13 cellular contexts compared by ENCODE assay signal in the genomic region with DNA sequence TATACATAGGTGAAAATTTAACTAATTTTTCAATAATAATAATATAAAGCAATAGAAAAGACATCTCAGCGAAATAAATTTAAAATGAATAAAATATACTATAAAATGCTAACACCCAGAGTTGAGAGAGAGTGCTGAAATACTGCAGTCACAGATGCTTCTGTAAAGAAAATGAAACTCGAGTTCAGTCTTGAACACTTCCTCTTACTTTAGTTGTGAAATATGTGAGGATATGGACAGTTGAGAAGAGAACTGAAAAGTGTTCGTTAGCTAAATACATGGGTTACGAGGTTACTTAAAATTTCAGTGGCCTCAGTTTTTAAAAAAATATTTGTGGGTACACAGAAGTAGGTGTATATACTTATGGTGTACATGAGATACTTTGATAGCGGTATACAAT.
DNase-seq lines count a peak whose midpoint lies in the region; ATAC-seq lines count a peak whose summit lies in the region.
"Had no signal": no experiment of that assay in that cellular context is flagged by ENCODE, and none has a peak within 500 bp of the region (broad histone marks: within the 10 kb centered on the region; RNA-seq: fewer than 3 reads in every experiment).

No MANE protein-coding gene starts in this region.

- ATAC-seq in GM18520 (IDR thresholded peaks at IDR 0.05; ENCODE audit: unreplicated experiment) (peak; percentile 71), GM21717 (IDR thresholded peaks at IDR 0.05; ENCODE audit: unreplicated experiment) (peak; percentile 99), HG03196 (IDR thresholded peaks at IDR 0.05; ENCODE audit: unreplicated experiment) (peak; percentile 79)
- ATAC-seq: stimulated activated naive CD8-positive, alpha-beta T cell treated with anti-CD3 and anti-CD28 coated beads, Interleukin-15, amount 100 ng/mL, for 72 hours had no signal

- peak; percentile 95 for DNase-seq in SIG-M5 treated with dmso at 0.1 percent for 504 hours (lab: John Stamatoyannopoulos, UW; ENCODE audit: unreplicated experiment)
- DNase-seq in activated CD4-positive, alpha-beta T cell treated with anti-CD3 and anti-CD28 coated beads for 1 hour: no peak
- DNase-seq in EL: no peak
- DNase-seq in activated CD4-positive, CD25-positive, alpha-beta regulatory T cell treated with anti-CD3 and anti-CD28 coated beads, Interleukin-2, amount 50 U/mL, for 72 hours: no peak
- DNase-seq in effector CD8-positive, alpha-beta T cell (lab: John Stamatoyannopoulos, UW): no peak
- DNase-seq: aorta; CD4-positive, alpha-beta memory T cell; IMR-90; stimulated activated CD4-positive, alpha-beta T cell treated with anti-CD3 and anti-CD28 coated beads, Interleukin-15, amount 100 ng/mL, for 24 hours; stimulated activated naive CD8-positive, alpha-beta T cell treated with anti-CD3 and anti-CD28 coated beads, Interleukin-15, amount 100 ng/mL, for 72 hours had no signal
